8 cellular contexts compared by ENCODE assay signal in genomic region chr3:149339931-149340309, GRCh38. TPM values are rescaled to one million over a fixed set of nuclear protein-coding genes. Genes with fewer than 3 reads are reported as not detected.
DNase-seq lines count a peak whose midpoint lies in the region; FAIRE-seq and TF ChIP-seq lines count a peak whose summit lies in the region.

No MANE protein-coding gene starts in this region.

- WGBS in small intestine, 3 donors = 14 to 16% (median 15%) methylated on average over 5 of the region's 5 CpGs

- BruUV-seq in A673 (replicated peaks; lab: Mats Ljungman, UMichigan) = no TSS peak

- TF ChIP-seq CTCF in A673 (conservative IDR thresholded peaks at IDR 0.05; ENCODE audit: low read depth, low read length) (no peak), VCaP (conservative IDR thresholded peaks at IDR 0.05) (no peak)

- intact Hi-C loops in A673 (cut with micrococcal nuclease; ENCODE audit: unreplicated experiment) = loop anchor here (5.0 kb wide), 1 partner anchor 383 kb away; no protein-coding TSS in a partner anchor

- no peak overlapping the region for H3K4me3 ChIP-seq in A673 (ENCODE audit: low read depth, low read length, poor library complexity, severe bottlenecking)
- no peak overlapping the region for H3K4me3 ChIP-seq in small intestine (ENCODE audit: low read depth in 1 of 2, low read length in 2 of 2)

- DNase-seq in A673 (ENCODE audit: low spot score) = peak; percentile 93
- peak; percentile 81 for DNase-seq in HTR-8/SVneo (ENCODE audit: insufficient read length, low spot score)
- peak; percentile 70 for DNase-seq in hepatic stellate cell (ENCODE audit: low spot score)
- DNase-seq in small intestine = peak; percentile 27
- DNase-seq in activated T-cell treated with anti-CD3 and anti-CD28 coated beads, Interleukin-2, amount 50 U/mL, for 1 hour = no peak
- DNase-seq in erythroblast (lab: John Stamatoyannopoulos, UW) = no peak
- no peak for DNase-seq in medulla oblongata (ENCODE audit: extremely low spot score)

- POLR2A ChIA-PET in A673 (lab: Charles Lee; ENCODE audit: low non-redundant PET) = no interaction called here

- H3K4me1 ChIP-seq in A673 (ENCODE audit: insufficient read depth, low read length, poor library complexity, severe bottlenecking) (peaks cover 8% of the 10 kb centered on the region), small intestine (ENCODE audit: control insufficient read depth in 2 of 2, insufficient read depth in 1 of 2, low read depth in 1 of 2, low read length in 1 of 2) (peaks cover 0 to 3% of the 10 kb centered on the region in 2 donors)

- H3K36me3 ChIP-seq in A673 (ENCODE audit: insufficient read depth, low read length, poor library complexity, severe bottlenecking) (no peaks in the 10 kb centered on the region), small intestine (ENCODE audit: control insufficient read depth in 2 of 2, insufficient read depth in 2 of 2, low read length in 2 of 2) (no peaks in the 10 kb centered on the region)

- CTCF ChIA-PET in A673 (lab: Charles Lee) = no interaction called here

- FAIRE-seq in HTR-8/SVneo (lab: Jason Lieb, UNC) (no peak), small intestine (lab: Jason Lieb, UNC) (no peak)

- no peak for TF ChIP-seq POLR2A in erythroblast (IDR thresholded peaks at IDR 0.05; ENCODE audit: low read length)

- no peaks in the 10 kb centered on the region for H3K27me3 ChIP-seq in A673 (replicated peaks; ENCODE audit: insufficient read depth, low read depth, low read length, poor library complexity)
- H3K27me3 ChIP-seq in small intestine (ENCODE audit: control insufficient read depth in 2 of 2, insufficient read depth in 2 of 2, low read length in 2 of 2) = no peaks in the 10 kb centered on the region

- H3K27ac ChIP-seq in A673 (ENCODE audit: low read depth, low read length, poor library complexity, severe bottlenecking) (peak overlapping the region; percentile 61), VCaP (peak overlapping the region; percentile 69), small intestine (ENCODE audit: low read depth in 1 of 2, low read length in 1 of 2) (peak overlapping the region in 1 of 2 donors; percentile 87)

- H3K9me3 ChIP-seq in A673 (ENCODE audit: low read depth, low read length, poor library complexity, severe bottlenecking) = no peaks in the 10 kb centered on the region
- no peaks in the 10 kb centered on the region for H3K9me3 ChIP-seq in small intestine (ENCODE audit: control insufficient read depth, low read depth)

RNA-seq across cellular contexts. Expression of gene TM4SF18, which starts 6.5 kb away (rescaled TPM):
- total RNA-seq in A673 (2021) = 0.37 and 1.5 TPM in 2 replicates
- 1 to 10 TPM in 1 of 3 donors, under 1 TPM in 1, not detected in 1; 0.27 to 1.1 TPM for polyA plus RNA-seq in small intestine

RNA-seq across cellular contexts. Expression of gene TM4SF1, which starts 37.5 kb away (rescaled TPM):
- 0.28 TPM in 1 of 2 replicates, not detected in the other for total RNA-seq in A673 (2021)
- polyA plus RNA-seq in small intestine = 10 to 100 TPM in 2 of 3 donors, 1 to 10 TPM in 1; 3.1 to 88.4 (median 10.5) TPM

Comparison
In these comparisons a context has a peak if more than half of its experiments do, and no peak if none do; other contexts are left out.
1. DNase-seq: peak in A673 (single experiment), HTR-8/SVneo (single experiment), hepatic stellate cell (single experiment) and small intestine (single experiment); none in activated T-cell treated with anti-CD3 and anti-CD28 coated beads, Interleukin-2, amount 50 U/mL, for 1 hour (single experiment), erythroblast (0 of 2) and medulla oblongata (single experiment).